Comparison of ENCODE assay signal across 13 cellular contexts in the genomic region with DNA sequence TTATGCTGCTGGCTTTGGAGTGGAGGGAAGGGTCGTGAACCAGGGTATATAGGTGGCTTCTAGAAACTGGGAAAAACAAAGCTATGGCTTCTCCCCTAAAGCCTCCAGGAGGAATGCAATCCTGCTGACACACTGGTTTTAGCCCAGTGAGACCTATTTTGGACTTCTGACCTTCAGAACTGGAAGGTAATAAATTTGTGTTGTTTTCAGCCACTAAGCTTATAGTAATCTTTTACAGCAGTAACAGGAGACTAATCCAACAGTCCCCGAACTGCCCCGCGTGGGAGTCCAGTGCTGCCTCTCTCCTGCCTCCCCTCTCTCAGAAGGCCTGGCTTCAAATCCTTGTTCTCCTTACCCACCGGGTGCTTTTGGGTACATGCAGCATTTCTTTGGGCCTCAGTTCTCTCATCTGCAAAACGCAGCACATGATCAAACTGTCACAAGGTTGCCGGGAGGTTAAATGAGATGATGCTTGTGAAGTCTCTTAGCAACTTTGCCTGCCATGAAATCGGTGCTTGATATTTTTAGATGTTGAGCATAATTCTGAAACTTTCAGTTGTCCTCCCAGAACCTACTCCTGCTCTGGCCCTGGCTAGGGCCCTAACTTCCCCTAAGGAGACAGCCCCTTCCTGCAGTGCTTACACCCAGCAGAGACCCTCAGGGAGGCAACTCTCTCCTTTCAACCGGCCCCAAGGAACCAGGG.
DNase-seq lines count a peak whose midpoint lies in the region; ATAC-seq, FAIRE-seq and TF ChIP-seq lines count a peak whose summit lies in the region.
"Had no signal": no experiment of that assay in that cellular context is flagged by ENCODE, and none has a peak within 500 bp of the region (broad histone marks: within the 10 kb centered on the region; RNA-seq: fewer than 3 reads in every experiment).

No MANE protein-coding gene starts in this region.

- peak overlapping the region; percentile 28 for H3K27ac ChIP-seq in HepG2 (ENCODE audit: extremely low read length, insufficient read depth, low read length)
- no peak overlapping the region for H3K27ac ChIP-seq in CD8-positive, alpha-beta memory T cell (ENCODE audit: low read depth, low read length)
- H3K27ac ChIP-seq: gastrocnemius medialis, HL-60 had no signal

- CTCF ChIA-PET in HepG2 (lab: Yijun Ruan, JAX; ENCODE audit: low intra/inter-chr PET ratio, low total read pairs), result no interaction called here
- CTCF ChIA-PET in CD8-positive, alpha-beta memory T cell (lab: Charles Lee), result no interaction called here

- peak overlapping the region in 1 of 3 experiments; percentile 47; a peak in 1 of 6 replicates for H3K4me3 ChIP-seq in HepG2 (replicated peaks in 1 of 3; ENCODE audit: insufficient read depth in 1 of 3, low read depth in 2 of 3, low read length in 3 of 3)
- H3K4me3 ChIP-seq in CD8-positive, alpha-beta memory T cell (ENCODE audit: low read length), result no peak overlapping the region
- H3K4me3 ChIP-seq: gastrocnemius medialis, skin epidermis had no signal

- no peaks in the 10 kb centered on the region for H3K27me3 ChIP-seq in HepG2 (ENCODE audit: control insufficient read depth in 1 of 2, insufficient read depth in 2 of 2, low read length in 2 of 2)
- H3K27me3 ChIP-seq in CD8-positive, alpha-beta memory T cell (ENCODE audit: insufficient read depth, low read length, poor library complexity, severe bottlenecking), result no peaks in the 10 kb centered on the region
- H3K27me3 ChIP-seq: gastrocnemius medialis had no signal

- TF ChIP-seq EP300 in HepG2 (IDR thresholded peaks at IDR 0.05; ENCODE audit: low read depth in 2 of 2, low read length in 2 of 2), result no peak
- no peak for TF ChIP-seq EP300 in HepG2 (CRISPR knock-in tag; IDR thresholded peaks at IDR 0.05; ENCODE audit: borderline replicate concordance)

- H3K27me3 Mint-ChIP-seq in CD8-positive, alpha-beta memory T cell, result peaks cover 7 to 12% of the 10 kb centered on the region in 2 donors

- FAIRE-seq in HepG2 (lab: Jason Lieb, UNC), result no peak

- no peaks in the 10 kb centered on the region for H3K9me3 ChIP-seq in HepG2 (ENCODE audit: low read length)
- no peaks in the 10 kb centered on the region for H3K9me3 ChIP-seq in CD8-positive, alpha-beta memory T cell (ENCODE audit: low read length)
- H3K9me3 ChIP-seq: gastrocnemius medialis had no signal

- no peaks in the 10 kb centered on the region for H3K4me1 Mint-ChIP-seq in CD8-positive, alpha-beta memory T cell

- peak overlapping the region; percentile 65 for H3K4me2 ChIP-seq in HepG2 (ENCODE audit: low read depth, low read length)

- intact Hi-C loops in HepG2 (cut with micrococcal nuclease; ENCODE audit: unreplicated experiment), result no loop called here
- intact Hi-C loops in left ventricle myocardium superior (cut with micrococcal nuclease), result no loop called here

- no peaks in the 10 kb centered on the region for H4K20me1 ChIP-seq in HepG2 (ENCODE audit: insufficient read depth, low read length)

- TF ChIP-seq RAD21 in HepG2 (CRISPR knock-in tag; IDR thresholded peaks at IDR 0.05), result no peak

- TF ChIP-seq POLR2A in HepG2 (IDR thresholded peaks at IDR 0.05; ENCODE audit: insufficient read depth in 1 of 2, low read depth in 2 of 2, low read length in 2 of 2), result no peak

- no peak overlapping the region for H3K4me3 Mint-ChIP-seq in CD8-positive, alpha-beta memory T cell

- POLR2A ChIA-PET in HepG2 (lab: Yijun Ruan, JAX), result interaction anchor here (1.1 kb wide), 1 partner anchor 23 kb away, joined by 4 read pairs; no protein-coding TSS in a partner anchor
- POLR2A ChIA-PET in CD8-positive, alpha-beta memory T cell (lab: Charles Lee), result no interaction called here

- in situ Hi-C loops in HepG2 (cut with HindIII; ENCODE audit: extremely low pct_ligation_motif_present, low pct_unique_long_range_greater_than_20kb), result no loop called here

- no peaks in the 10 kb centered on the region for H3K79me2 ChIP-seq in HepG2 (ENCODE audit: insufficient read depth, low read length)

- ATAC-seq in GM18498 (IDR thresholded peaks at IDR 0.05; ENCODE audit: unreplicated experiment) (peak; percentile 43), GM21717 (IDR thresholded peaks at IDR 0.05; ENCODE audit: unreplicated experiment) (peak; percentile 38), HG03460 (IDR thresholded peaks at IDR 0.05; ENCODE audit: unreplicated experiment) (peak; percentile 31), HepG2 (peak; percentile 63), left ventricle myocardium superior (no peak)
- ATAC-seq: gastrocnemius medialis, Panc1 had no signal

- H3K4me1 ChIP-seq in HepG2 (ENCODE audit: insufficient read depth, low read length), result peaks cover 61% of the 10 kb centered on the region
- no peaks in the 10 kb centered on the region for H3K4me1 ChIP-seq in CD8-positive, alpha-beta memory T cell (ENCODE audit: insufficient read depth, low read length)
- H3K4me1 ChIP-seq: gastrocnemius medialis had no signal

- 45% methylated on average over 8 of the region's 9 CpGs for WGBS in HepG2 (ENCODE audit: low lambda C conversion rate)

- no peaks in the 10 kb centered on the region for H3K36me3 ChIP-seq in HepG2 (replicated peaks in 1 of 2; ENCODE audit: control insufficient read depth in 1 of 2, insufficient read depth in 2 of 2, low read length in 2 of 2)
- H3K36me3 ChIP-seq in CD8-positive, alpha-beta memory T cell (ENCODE audit: insufficient read depth, low read length), result no peaks in the 10 kb centered on the region
- H3K36me3 ChIP-seq: gastrocnemius medialis had no signal

- no TSS peak for BruUV-seq in HepG2 (replicated peaks; lab: Mats Ljungman, UMichigan)

- DNase-seq in HepG2 (ENCODE audit: low spot score) (peak; percentile 50), left ventricle myocardium superior (no peak), H4 (ENCODE audit: low spot score) (no peak), NCI-H446 treated with DMSO at 0.1 percent for 48 hours (lab: John Stamatoyannopoulos, UW) (no peak)
- DNase-seq in CD8-positive, alpha-beta memory T cell, result no peak
- DNase-seq: gastrocnemius medialis; stimulated activated CD8-positive, alpha-beta memory T cell treated with anti-CD3 and anti-CD28 coated beads, Interleukin-4, amount 100 ng/mL, for 48 hours had no signal

- no peaks in the 10 kb centered on the region for H3K36me3 Mint-ChIP-seq in CD8-positive, alpha-beta memory T cell

- TF ChIP-seq CTCF in HepG2 (CRISPR knock-in tag; IDR thresholded peaks at IDR 0.05), result no peak

- no peak overlapping the region for H3K27ac Mint-ChIP-seq in CD8-positive, alpha-beta memory T cell

- peak overlapping the region; percentile 5 for H2AFZ ChIP-seq in HepG2 (ENCODE audit: low read length)

- H3K9ac ChIP-seq in HepG2 (ENCODE audit: insufficient read depth, low read depth, low read length), result peak overlapping the region; percentile 46; the same call in 1 of the 2 replicates

- no peaks in the 10 kb centered on the region for H3K9me3 Mint-ChIP-seq in CD8-positive, alpha-beta memory T cell

TF ChIP-seq in HepG2, 621 proteins besides CTCF, POLR2A, EP300 and RAD21 (continues in another document):
- TF ChIP-seq MAFF (IDR thresholded peaks at IDR 0.05; ENCODE audit: low read depth, low read length) (peak; percentile 63), ZNF772 (CRISPR knock-in tag; IDR thresholded peaks at IDR 0.05) (0 out of 2 replicates have a peak, but pooled peaks have one; percentile 20), NCOA1 (CRISPR knock-in tag; IDR thresholded peaks at IDR 0.05) (peak; percentile 60; the same call in 1 of the 2 replicates)
- TF ChIP-seq, protein P1, sequence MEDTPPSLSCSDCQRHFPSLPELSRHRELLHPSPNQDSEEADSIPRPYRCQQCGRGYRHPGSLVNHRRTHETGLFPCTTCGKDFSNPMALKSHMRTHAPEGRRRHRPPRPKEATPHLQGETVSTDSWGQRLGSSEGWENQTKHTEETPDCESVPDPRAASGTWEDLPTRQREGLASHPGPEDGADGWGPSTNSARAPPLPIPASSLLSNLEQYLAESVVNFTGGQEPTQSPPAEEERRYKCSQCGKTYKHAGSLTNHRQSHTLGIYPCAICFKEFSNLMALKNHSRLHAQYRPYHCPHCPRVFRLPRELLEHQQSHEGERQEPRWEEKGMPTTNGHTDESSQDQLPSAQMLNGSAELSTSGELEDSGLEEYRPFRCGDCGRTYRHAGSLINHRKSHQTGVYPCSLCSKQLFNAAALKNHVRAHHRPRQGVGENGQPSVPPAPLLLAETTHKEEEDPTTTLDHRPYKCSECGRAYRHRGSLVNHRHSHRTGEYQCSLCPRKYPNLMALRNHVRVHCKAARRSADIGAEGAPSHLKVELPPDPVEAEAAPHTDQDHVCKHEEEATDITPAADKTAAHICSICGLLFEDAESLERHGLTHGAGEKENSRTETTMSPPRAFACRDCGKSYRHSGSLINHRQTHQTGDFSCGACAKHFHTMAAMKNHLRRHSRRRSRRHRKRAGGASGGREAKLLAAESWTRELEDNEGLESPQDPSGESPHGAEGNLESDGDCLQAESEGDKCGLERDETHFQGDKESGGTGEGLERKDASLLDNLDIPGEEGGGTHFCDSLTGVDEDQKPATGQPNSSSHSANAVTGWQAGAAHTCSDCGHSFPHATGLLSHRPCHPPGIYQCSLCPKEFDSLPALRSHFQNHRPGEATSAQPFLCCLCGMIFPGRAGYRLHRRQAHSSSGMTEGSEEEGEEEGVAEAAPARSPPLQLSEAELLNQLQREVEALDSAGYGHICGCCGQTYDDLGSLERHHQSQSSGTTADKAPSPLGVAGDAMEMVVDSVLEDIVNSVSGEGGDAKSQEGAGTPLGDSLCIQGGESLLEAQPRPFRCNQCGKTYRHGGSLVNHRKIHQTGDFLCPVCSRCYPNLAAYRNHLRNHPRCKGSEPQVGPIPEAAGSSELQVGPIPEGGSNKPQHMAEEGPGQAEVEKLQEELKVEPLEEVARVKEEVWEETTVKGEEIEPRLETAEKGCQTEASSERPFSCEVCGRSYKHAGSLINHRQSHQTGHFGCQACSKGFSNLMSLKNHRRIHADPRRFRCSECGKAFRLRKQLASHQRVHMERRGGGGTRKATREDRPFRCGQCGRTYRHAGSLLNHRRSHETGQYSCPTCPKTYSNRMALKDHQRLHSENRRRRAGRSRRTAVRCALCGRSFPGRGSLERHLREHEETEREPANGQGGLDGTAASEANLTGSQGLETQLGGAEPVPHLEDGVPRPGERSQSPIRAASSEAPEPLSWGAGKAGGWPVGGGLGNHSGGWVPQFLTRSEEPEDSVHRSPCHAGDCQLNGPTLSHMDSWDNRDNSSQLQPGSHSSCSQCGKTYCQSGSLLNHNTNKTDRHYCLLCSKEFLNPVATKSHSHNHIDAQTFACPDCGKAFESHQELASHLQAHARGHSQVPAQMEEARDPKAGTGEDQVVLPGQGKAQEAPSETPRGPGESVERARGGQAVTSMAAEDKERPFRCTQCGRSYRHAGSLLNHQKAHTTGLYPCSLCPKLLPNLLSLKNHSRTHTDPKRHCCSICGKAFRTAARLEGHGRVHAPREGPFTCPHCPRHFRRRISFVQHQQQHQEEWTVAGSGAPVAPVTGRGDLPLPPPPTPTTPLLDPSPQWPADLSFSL (CRISPR knock-in tag; IDR thresholded peaks at IDR 0.05), result no peak
